Comparison of ENCODE assay signal across 12 cellular contexts in genomic region chr17:81251943-81252301, GRCh38. TPM values are rescaled to one million over a fixed set of nuclear protein-coding genes. Genes with fewer than 3 reads are reported as not detected.
DNase-seq lines count a peak whose midpoint lies in the region; ATAC-seq and TF ChIP-seq lines count a peak whose summit lies in the region.
"Had no signal": no experiment of that assay in that cellular context is flagged by ENCODE, and none has a peak within 500 bp of the region (broad histone marks: within the 10 kb centered on the region; RNA-seq: fewer than 3 reads in every experiment).

No MANE protein-coding gene starts in this region.

- TF ChIP-seq CTCF in gastrocnemius medialis (IDR thresholded peaks at IDR 0.05 in 4 of 5, conservative IDR thresholded peaks at IDR 0.05 in 1 of 5) = no peak
- no peak for TF ChIP-seq CTCF in PC-3 (conservative IDR thresholded peaks at IDR 0.05; ENCODE audit: low read depth, low read length)

- H3K9ac ChIP-seq in PC-3 (ENCODE audit: low read length) = no peak overlapping the region

- no peak overlapping the region for H3K27ac Mint-ChIP-seq in central memory CD8-positive, alpha-beta T cell (ENCODE audit: low read depth)
- no peak overlapping the region for H3K27ac Mint-ChIP-seq in natural killer cell treated with Interleukin-12 subunit alpha and Interleukin-12 subunit beta and Interleukin-15 and Interleukin-18, amount 100 ng/mL, for 72 hours
- H3K27ac Mint-ChIP-seq: activated CD4-positive, alpha-beta memory T cell treated with anti-CD3 and anti-CD28 coated beads for 36 hours had no signal

- H3F3A ChIP-seq in PC-3 (ENCODE audit: low read length, unreplicated experiment) = no peaks in the 10 kb centered on the region

- H3K27me3 ChIP-seq in gastrocnemius medialis (no peaks in the 10 kb centered on the region), PC-3 (ENCODE audit: low read length) (no peaks in the 10 kb centered on the region)
- H3K27me3 ChIP-seq: testis had no signal

- no TSS peak for BruUV-seq in PC-3 (replicated peaks; lab: Mats Ljungman, UMichigan)

- H3K4me3 ChIP-seq in gastrocnemius medialis = no peak overlapping the region
- H3K4me3 ChIP-seq in PC-3 (ENCODE audit: low read length) = no peak overlapping the region
- H3K4me3 ChIP-seq: skin epidermis, testis had no signal

- peak; percentile 69 for ATAC-seq in central memory CD8-positive, alpha-beta T cell (replicated peaks; ENCODE audit: extremely low read depth, poor library complexity, severe bottlenecking)
- peak; percentile 25 to 49 for ATAC-seq in natural killer cell treated with Interleukin-12 subunit alpha and Interleukin-12 subunit beta and Interleukin-15 and Interleukin-18, amount 100 ng/mL, for 72 hours
- ATAC-seq in gastrocnemius medialis (no peak), GM18520 (IDR thresholded peaks at IDR 0.05; ENCODE audit: unreplicated experiment) (no peak), PC-3 (no peak)

- H3K4me1 Mint-ChIP-seq in central memory CD8-positive, alpha-beta T cell = peaks cover 11% of the 10 kb centered on the region
- H3K4me1 Mint-ChIP-seq in natural killer cell treated with Interleukin-12 subunit alpha and Interleukin-12 subunit beta and Interleukin-15 and Interleukin-18, amount 100 ng/mL, for 72 hours (ENCODE audit: low read depth in 2 of 2) = peaks cover 11 to 17% of the 10 kb centered on the region in 2 donors

- CTCF ChIA-PET in PC-3 (lab: Charles Lee) = no interaction called here

- no peak overlapping the region for H3K4me2 ChIP-seq in PC-3 (ENCODE audit: low read length)

- H2AFZ ChIP-seq in PC-3 (ENCODE audit: low read length) = no peak overlapping the region

- no peaks in the 10 kb centered on the region for H3K9me2 ChIP-seq in PC-3 (replicated peaks; ENCODE audit: low read length)

- H4K20me1 ChIP-seq in PC-3 (ENCODE audit: low read length) = no peaks in the 10 kb centered on the region

- peaks cover 16% of the 10 kb centered on the region for H3K36me3 Mint-ChIP-seq in central memory CD8-positive, alpha-beta T cell (ENCODE audit: insufficient read depth)
- H3K36me3 Mint-ChIP-seq in natural killer cell treated with Interleukin-12 subunit alpha and Interleukin-12 subunit beta and Interleukin-15 and Interleukin-18, amount 100 ng/mL, for 72 hours = no peaks in the 10 kb centered on the region

- DNase-seq in NCI-H1092 treated with DMSO at 0.1 percent for 48 hours (lab: John Stamatoyannopoulos, UW) (peak; percentile 95), NCI-H1092 (lab: John Stamatoyannopoulos, UW) (no peak), NCI-H2227 treated with DMSO at 0.1 percent for 48 hours (lab: John Stamatoyannopoulos, UW) (peak; percentile 58), gastrocnemius medialis (no peak), PC-3 (no peak)
- no peak for DNase-seq in central memory CD8-positive, alpha-beta T cell (ENCODE audit: low spot score in 2 of 2)
- DNase-seq in natural killer cell treated with Interleukin-12 subunit alpha and Interleukin-12 subunit beta and Interleukin-15 and Interleukin-18, amount 100 ng/mL, for 72 hours (ENCODE audit: low spot score) = no peak
- DNase-seq: activated CD4-positive, alpha-beta memory T cell treated with anti-CD3 and anti-CD28 coated beads for 36 hours; activated gamma-delta T cell; testis had no signal

- TF ChIP-seq POLR2A in gastrocnemius medialis (IDR thresholded peaks at IDR 0.05) = no peak

- no peak overlapping the region for H3K4me3 Mint-ChIP-seq in central memory CD8-positive, alpha-beta T cell
- no peak overlapping the region for H3K4me3 Mint-ChIP-seq in natural killer cell treated with Interleukin-12 subunit alpha and Interleukin-12 subunit beta and Interleukin-15 and Interleukin-18, amount 100 ng/mL, for 72 hours
- H3K4me3 Mint-ChIP-seq: activated CD4-positive, alpha-beta memory T cell treated with anti-CD3 and anti-CD28 coated beads for 36 hours had no signal

- H3K79me2 ChIP-seq in PC-3 (ENCODE audit: low read length) = no peaks in the 10 kb centered on the region

- intact Hi-C loops in gastrocnemius medialis (cut with DNase I; ENCODE audit: low total_unique reads) = loop anchor here (5.0 kb wide), 1 partner anchor 350 kb away; no protein-coding TSS in a partner anchor
- intact Hi-C loops in PC-3 (cut with micrococcal nuclease) = loop anchor here (10.0 kb wide), 1 partner anchor 143 kb away; the partner anchor contains the start of gene BAHCC1

- H3K9me3 ChIP-seq in gastrocnemius medialis = no peaks in the 10 kb centered on the region
- no peaks in the 10 kb centered on the region for H3K9me3 ChIP-seq in PC-3 (ENCODE audit: low read length)
- H3K9me3 ChIP-seq: testis had no signal

- H3K4me1 ChIP-seq in gastrocnemius medialis (peaks cover 17 to 19% of the 10 kb centered on the region in 2 donors), PC-3 (ENCODE audit: insufficient read depth, low read length) (0 out of 2 replicates have a peak, but pooled peaks cover 3% of the 10 kb centered on the region)

- POLR2A ChIA-PET in PC-3 (lab: Charles Lee; ENCODE audit: unreplicated experiment) = no interaction called here

- in situ Hi-C loops in gastrocnemius medialis (cut with MboI; ENCODE audit: low sequenced_read_pairs in 4 of 4) = loop anchor here in 2 of 4 donors (10.0 to 25.0 kb wide), 3 partner anchors 233 to 360 kb away; no protein-coding TSS in a partner anchor

- H3K36me3 ChIP-seq in gastrocnemius medialis = peaks cover 0 to 10% of the 10 kb centered on the region in 2 donors
- H3K36me3 ChIP-seq in PC-3 (ENCODE audit: low read depth, low read length) = no peaks in the 10 kb centered on the region; the same call in none of the 2 replicates

- H3K9me3 Mint-ChIP-seq in central memory CD8-positive, alpha-beta T cell = no peaks in the 10 kb centered on the region
- H3K9me3 Mint-ChIP-seq in natural killer cell treated with Interleukin-12 subunit alpha and Interleukin-12 subunit beta and Interleukin-15 and Interleukin-18, amount 100 ng/mL, for 72 hours = no peaks in the 10 kb centered on the region
- H3K9me3 Mint-ChIP-seq: activated CD4-positive, alpha-beta memory T cell treated with anti-CD3 and anti-CD28 coated beads for 36 hours had no signal

- no peaks in the 10 kb centered on the region for H3K27me3 Mint-ChIP-seq in central memory CD8-positive, alpha-beta T cell
- no peaks in the 10 kb centered on the region for H3K27me3 Mint-ChIP-seq in natural killer cell treated with Interleukin-12 subunit alpha and Interleukin-12 subunit beta and Interleukin-15 and Interleukin-18, amount 100 ng/mL, for 72 hours
- H3K27me3 Mint-ChIP-seq: activated CD4-positive, alpha-beta memory T cell treated with anti-CD3 and anti-CD28 coated beads for 36 hours had no signal

- H3K27ac ChIP-seq in gastrocnemius medialis = no peak overlapping the region
- no peak overlapping the region for H3K27ac ChIP-seq in PC-3 (ENCODE audit: low read length)
- H3K27ac ChIP-seq: testis had no signal

RNA-seq across cellular contexts. Expression of gene NDUFAF8, which starts 12.8 kb away (rescaled TPM):
- 100 to 1,000 TPM in 1 of 2 donors, 10 to 100 TPM in 1; 58.1 to 107 TPM for total RNA-seq in natural killer cell treated with Interleukin-12 subunit alpha and Interleukin-12 subunit beta and Interleukin-15 and Interleukin-18, amount 100 ng/mL, for 72 hours
- total RNA-seq in gastrocnemius medialis (100 to 1,000 TPM in 1 of 4 donors, 10 to 100 TPM in 3; 39.4 to 700 (median 74.5) TPM), PC-3 (2014; rRNA removed) (125 and 160 TPM in 2 replicates)

RNA-seq across cellular contexts. Expression of gene TEPSIN, which starts 13.1 kb away (rescaled TPM):
- 10 to 100 TPM; 47.9 to 61.7 TPM for total RNA-seq in natural killer cell treated with Interleukin-12 subunit alpha and Interleukin-12 subunit beta and Interleukin-15 and Interleukin-18, amount 100 ng/mL, for 72 hours
- total RNA-seq in gastrocnemius medialis (10 to 100 TPM; 15.5 to 32.9 (median 24.3) TPM), PC-3 (2014; rRNA removed) (28.8 and 44.1 TPM in 2 replicates)

RNA-seq across cellular contexts. Expression of gene CEP131, which starts 29.2 kb away (rescaled TPM):
- total RNA-seq in natural killer cell treated with Interleukin-12 subunit alpha and Interleukin-12 subunit beta and Interleukin-15 and Interleukin-18, amount 100 ng/mL, for 72 hours = 10 to 100 TPM in 1 of 2 donors, 1 to 10 TPM in 1; 7.8 to 14.5 TPM
- total RNA-seq in gastrocnemius medialis (1 to 10 TPM; 6.0 to 8.8 (median 7.5) TPM), PC-3 (2014; rRNA removed) (32.1 and 48.0 TPM in 2 replicates)

RNA-seq across cellular contexts. Expression of gene SLC38A10, which starts 43.2 kb away (rescaled TPM):
- total RNA-seq in natural killer cell treated with Interleukin-12 subunit alpha and Interleukin-12 subunit beta and Interleukin-15 and Interleukin-18, amount 100 ng/mL, for 72 hours = 100 to 1,000 TPM in 1 of 2 donors, 10 to 100 TPM in 1; 92.4 to 136 TPM
- total RNA-seq in gastrocnemius medialis (10 to 100 TPM; 24.5 to 56.5 (median 28.8) TPM), PC-3 (2014; rRNA removed) (77.8 and 118 TPM in 2 replicates)

Comparison
In these comparisons a context has a peak if more than half of its experiments do, and no peak if none do; other contexts are left out.
1. DNase-seq: peak in NCI-H1092 treated with DMSO at 0.1 percent for 48 hours (single experiment) and NCI-H2227 treated with DMSO at 0.1 percent for 48 hours (single experiment); none in NCI-H1092 (single experiment), central memory CD8-positive, alpha-beta T cell (0 of 2), natural killer cell treated with Interleukin-12 subunit alpha and Interleukin-12 subunit beta and Interleukin-15 and Interleukin-18, amount 100 ng/mL, for 72 hours (single experiment), gastrocnemius medialis (0 of 2) and PC-3 (single experiment).
2. ATAC-seq: peak in central memory CD8-positive, alpha-beta T cell (single experiment) and natural killer cell treated with Interleukin-12 subunit alpha and Interleukin-12 subunit beta and Interleukin-15 and Interleukin-18, amount 100 ng/mL, for 72 hours (2 of 2); none in gastrocnemius medialis (0 of 2), GM18520 (single experiment) and PC-3 (single experiment).